In the genomic region with DNA sequence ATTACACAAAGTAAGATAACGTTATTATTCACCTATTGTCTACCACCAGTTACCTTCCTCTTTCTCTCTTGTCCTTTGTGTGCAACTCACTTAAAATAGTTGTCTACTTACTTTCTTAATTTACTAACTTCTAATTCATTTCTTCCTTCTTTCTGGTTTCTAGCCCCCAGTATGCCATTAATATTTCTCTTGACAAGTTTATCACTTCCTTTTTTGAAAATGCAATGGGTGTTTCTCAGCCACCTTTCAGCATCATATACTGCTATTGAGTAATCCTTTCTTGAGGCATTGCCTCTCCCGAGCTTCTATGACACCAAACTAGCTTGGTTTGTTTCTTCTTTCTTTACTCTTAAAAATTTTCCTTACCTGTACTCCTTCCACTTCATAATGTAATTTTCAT, we compare ENCODE assay signal across 2 cellular contexts.
A peak's percentile ranks its signal among the peaks of the same experiment; 100 is the strongest.
TF ChIP-seq lines count a peak whose summit lies in the region.

No MANE protein-coding gene starts in this region.

TF ChIP-seq in K562, 482 proteins besides CTCF, POLR2A, EP300 and RAD21 (continues in another document):
- TF ChIP-seq THAP12 (CRISPR knock-in tag; IDR thresholded peaks at IDR 0.05) (no peak), CREB3 (tag; conservative IDR thresholded peaks at IDR 0.05; ENCODE audit: low read depth) (no peak), NR1H2 (CRISPR knock-in tag; IDR thresholded peaks at IDR 0.05) (no peak), RFX1 (IDR thresholded peaks at IDR 0.05) (no peak), TAL1 (IDR thresholded peaks at IDR 0.05) (no peak), FOXP4 (CRISPR knock-in tag; IDR thresholded peaks at IDR 0.05; ENCODE audit: borderline replicate concordance) (no peak), PBX2 (CRISPR knock-in tag; IDR thresholded peaks at IDR 0.05; ENCODE audit: low read depth) (no peak), PBX2 (tag; conservative IDR thresholded peaks at IDR 0.05; ENCODE audit: low read depth) (0 out of 2 replicates have a peak, but pooled peaks have one; percentile 57), CEBPB (tag; IDR thresholded peaks at IDR 0.05) (peak; percentile 29; the same call in 1 of the 2 replicates), MEIS2 (IDR thresholded peaks at IDR 0.05; ENCODE audit: partially characterized antibody) (peak; percentile 17), CHAMP1 (IDR thresholded peaks at IDR 0.05) (no peak), YBX1 (IDR thresholded peaks at IDR 0.05) (no peak), MEF2A (IDR thresholded peaks at IDR 0.05; ENCODE audit: control insufficient read depth, low read depth, low read length) (no peak), CBX5 (IDR thresholded peaks at IDR 0.05; ENCODE audit: borderline replicate concordance, low read depth) (no peak), RBBP5 (IDR thresholded peaks at IDR 0.05; ENCODE audit: borderline replicate concordance, insufficient read depth, low read length, poor library complexity, severe bottlenecking) (no peak), ZKSCAN1 (IDR thresholded peaks at IDR 0.05; ENCODE audit: low read depth, low read length) (no peak), MCM3 (IDR thresholded peaks at IDR 0.05) (no peak)

TF ChIP-seq in GM23338, 12 proteins besides CTCF, POLR2A, EP300 and RAD21 (continued from another document):
- TF ChIP-seq REST (IDR thresholded peaks at IDR 0.05; ENCODE audit: unreplicated experiment) (no peak), STAT1 (IDR thresholded peaks at IDR 0.05; ENCODE audit: unreplicated experiment) (no peak), ZNF462 (CRISPR knock-in tag; IDR thresholded peaks at IDR 0.05) (no peak), EZH2 (IDR thresholded peaks at IDR 0.05; ENCODE audit: low read depth, unreplicated experiment) (no peak), JUNB (IDR thresholded peaks at IDR 0.05; ENCODE audit: unreplicated experiment) (no peak), NANOG (IDR thresholded peaks at IDR 0.05; ENCODE audit: borderline replicate concordance) (no peak), CREB1 (CRISPR knock-in tag; IDR thresholded peaks at IDR 0.05; ENCODE audit: low read depth) (no peak)
